In the genomic region with DNA sequence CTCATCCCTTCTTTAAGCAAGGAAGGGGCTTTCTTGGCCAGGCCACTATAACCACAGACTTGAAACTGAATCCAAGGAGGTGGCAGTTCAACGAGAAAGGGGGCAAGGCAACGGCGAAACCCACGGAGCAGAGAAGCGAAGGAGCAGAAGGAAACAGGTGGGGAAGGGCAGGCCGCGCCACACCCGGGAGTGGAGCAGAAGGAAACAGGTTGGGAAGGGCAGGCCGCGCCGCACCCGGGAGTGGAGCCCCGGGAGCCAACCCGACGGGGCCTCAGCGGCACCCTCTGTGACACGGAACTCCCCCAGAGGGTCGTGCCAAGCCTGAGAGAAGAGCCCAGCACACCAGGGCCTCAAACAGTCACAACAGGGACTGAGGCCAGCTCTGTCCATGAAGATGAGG, we compare ENCODE assay signal across 24 cellular contexts.
"Had no signal": no experiment of that assay in that cellular context is flagged by ENCODE, and none has a peak within 500 bp of the region (broad histone marks: within the 10 kb centered on the region; RNA-seq: fewer than 3 reads in every experiment).

No MANE protein-coding gene starts in this region.

- DNase-seq: activated B cell treated with CpG ODN at 0.5 μM for 24 hours; activated CD4-positive, alpha-beta memory T cell treated with anti-CD3 and anti-CD28 coated beads, Interleukin-2, amount 10 ng/mL, durations not matched to agents 7 days and 5 days; activated CD4-positive, alpha-beta T cell treated with anti-CD3 and anti-CD28 coated beads for 1 hour; activated CD4-positive, alpha-beta T cell treated with anti-CD3 and anti-CD28 coated beads, Interleukin-2, amount 10 ng/mL, durations not matched to agents 7 days and 5 days; activated effector memory CD4-positive, alpha-beta T cell treated with Interleukin-2 at 50 U/mL for 16 hours; activated naive CD4-positive, alpha-beta T cell; brain microvascular endothelial cell; cerebellar nuclear complex; MM.1S; NCI-H1105; NCI-H1436; NCI-H1694 treated with DMSO at 0.1 percent for 48 hours; NCI-H2029 treated with DMSO at 0.1 percent for 48 hours; NCI-H345; NCI-H510A treated with DMSO at 0.1 percent for 48 hours; NCI-H69; PC-3; SHP77; T-helper 17 cell; T-helper 9 cell had no signal

- H3K4me3 Mint-ChIP-seq: activated B cell treated with CpG ODN at 0.5 μM for 24 hours; activated CD4-positive, alpha-beta memory T cell treated with anti-CD3 and anti-CD28 coated beads, Interleukin-2, amount 10 ng/mL, durations not matched to agents 7 days and 5 days; activated CD4-positive, alpha-beta T cell treated with anti-CD3 and anti-CD28 coated beads, Interleukin-2, amount 10 ng/mL, durations not matched to agents 7 days and 5 days; activated naive CD8-positive, alpha-beta T cell; T-helper 17 cell had no signal

- H3K27ac ChIP-seq: brain microvascular endothelial cell, cardiac muscle cell, SJSA1 had no signal

- H3K4me1 ChIP-seq: SJSA1 had no signal

- H3K9me3 ChIP-seq: SJSA1 had no signal

- H3K9me3 Mint-ChIP-seq: activated B cell treated with CpG ODN at 0.5 μM for 24 hours; activated CD4-positive, alpha-beta memory T cell treated with anti-CD3 and anti-CD28 coated beads, Interleukin-2, amount 10 ng/mL, durations not matched to agents 7 days and 5 days; activated CD4-positive, alpha-beta T cell treated with anti-CD3 and anti-CD28 coated beads, Interleukin-2, amount 10 ng/mL, durations not matched to agents 7 days and 5 days had no signal

- H3K27me3 ChIP-seq: brain microvascular endothelial cell, cardiac muscle cell, SJSA1 had no signal

- H3K27me3 Mint-ChIP-seq: activated B cell treated with CpG ODN at 0.5 μM for 24 hours; activated CD4-positive, alpha-beta memory T cell treated with anti-CD3 and anti-CD28 coated beads, Interleukin-2, amount 10 ng/mL, durations not matched to agents 7 days and 5 days; activated CD4-positive, alpha-beta T cell treated with anti-CD3 and anti-CD28 coated beads, Interleukin-2, amount 10 ng/mL, durations not matched to agents 7 days and 5 days; activated naive CD8-positive, alpha-beta T cell; T-helper 17 cell had no signal

- ATAC-seq: PC-3, SK-N-SH treated with all-trans-retinoic acid at 6 μM for 48 hours, T-helper 17 cell had no signal

- H3K4me3 ChIP-seq: cardiac muscle cell, SJSA1 had no signal

- H3K27ac Mint-ChIP-seq: activated B cell treated with CpG ODN at 0.5 μM for 24 hours; activated CD4-positive, alpha-beta memory T cell treated with anti-CD3 and anti-CD28 coated beads, Interleukin-2, amount 10 ng/mL, durations not matched to agents 7 days and 5 days; activated CD4-positive, alpha-beta T cell treated with anti-CD3 and anti-CD28 coated beads, Interleukin-2, amount 10 ng/mL, durations not matched to agents 7 days and 5 days; activated naive CD8-positive, alpha-beta T cell; T-helper 17 cell had no signal
